In genomic region chr1:54464031-54464476, GRCh38 we compare ENCODE assay signal across 14 cellular contexts. TPM values are rescaled to one million over a fixed set of nuclear protein-coding genes. Genes with fewer than 3 reads are reported as not detected.
DNase-seq lines count a peak whose midpoint lies in the region; ATAC-seq and TF ChIP-seq lines count a peak whose summit lies in the region.
"Had no signal": no experiment of that assay in that cellular context is flagged by ENCODE, and none has a peak within 500 bp of the region (broad histone marks: within the 10 kb centered on the region; RNA-seq: fewer than 3 reads in every experiment).

No MANE protein-coding gene starts in this region.

- no peak overlapping the region for H2BK15ac ChIP-seq in IMR-90 (ENCODE audit: low read depth, low read length)

- no peak overlapping the region for H4K91ac ChIP-seq in IMR-90 (ENCODE audit: insufficient read depth, low read depth, low read length)

- H3K27me3 ChIP-seq in IMR-90 (ENCODE audit: control insufficient read depth, insufficient read depth, low read length): peaks cover 10% of the 10 kb centered on the region

- H3K56ac ChIP-seq in IMR-90 (ENCODE audit: extremely low read depth, insufficient read depth, low read length): no peak overlapping the region

- dilution Hi-C loops in IMR-90 (cut with HindIII; ENCODE audit: low sequenced_read_pairs, unreplicated experiment): no loop called here

- TF ChIP-seq RAD21 in IMR-90 (IDR thresholded peaks at IDR 0.05; ENCODE audit: low read length): no peak

- TF ChIP-seq POLR2A in IMR-90 (IDR thresholded peaks at IDR 0.05; ENCODE audit: low read depth, low read length): no peak

- peaks cover 11% of the 10 kb centered on the region for H3K27me3 Mint-ChIP-seq in brain
- H3K27me3 Mint-ChIP-seq in nephron progenitor cell (ENCODE audit: low read depth, poor library complexity): no peaks in the 10 kb centered on the region

- peak overlapping the region; percentile 4 for H2AFZ ChIP-seq in IMR-90 (replicated peaks; ENCODE audit: low read length, poor library complexity)

- intact Hi-C loops in IMR-90 (cut with micrococcal nuclease): no loop called here

- peak; percentile 53 for DNase-seq in GF-D8 (lab: John Stamatoyannopoulos, UW)
- no peak for DNase-seq in IMR-90
- DNase-seq in nephron progenitor cell: no peak
- no peak for DNase-seq in ecto neural progenitor cell (ENCODE audit: low spot score)
- no peak for DNase-seq in NCI-H187 treated with DMSO at 0.1 percent for 48 hours (lab: John Stamatoyannopoulos, UW)
- DNase-seq in cortex of kidney (lab: John Stamatoyannopoulos, UW): no peak
- DNase-seq: cerebellar nuclear complex, foreskin fibroblast, NCI-H446 treated with DMSO at 0.1 percent for 48 hours had no signal

- no peak overlapping the region for H4K5ac ChIP-seq in IMR-90 (ENCODE audit: low read depth, low read length)

- no peak overlapping the region for H3K9ac ChIP-seq in IMR-90 (ENCODE audit: low read depth, low read length)

- no peak overlapping the region for H3K27ac ChIP-seq in IMR-90 (ENCODE audit: insufficient read depth, low read length)
- H3K27ac ChIP-seq: RWPE1, tibial nerve had no signal

- H2AK5ac ChIP-seq in IMR-90 (ENCODE audit: low read depth, low read length): no peak overlapping the region

- H3K18ac ChIP-seq in IMR-90 (ENCODE audit: low read depth, low read length): no peak overlapping the region

- no peak overlapping the region for H3K4me2 ChIP-seq in IMR-90 (ENCODE audit: low read depth, low read length)

- H2BK120ac ChIP-seq in IMR-90 (ENCODE audit: low read depth, low read length): no peak overlapping the region

- WGBS in IMR-90 (ENCODE audit: extremely low coverage in 2 of 2, insufficient read length in 1 of 2), 2 experiments: no CpG with 5 or more reads among the region's 7 CpGs

- H4K8ac ChIP-seq in IMR-90 (ENCODE audit: low read depth in 2 of 2, low read length in 2 of 2): no peak overlapping the region

- no peak overlapping the region for H3K4ac ChIP-seq in IMR-90 (ENCODE audit: low read depth, low read length)

- POLR2A ChIA-PET in IMR-90 (lab: Charles Lee; ENCODE audit: unreplicated experiment): no interaction called here

- no peaks in the 10 kb centered on the region for H3K79me1 ChIP-seq in IMR-90 (ENCODE audit: low read depth in 1 of 2, low read length in 2 of 2)

- H3K9me3 Mint-ChIP-seq in brain (peaks cover 0 to 9% (median 0%) of the 10 kb centered on the region in 5 experiments), nephron progenitor cell (peaks cover 6% of the 10 kb centered on the region)
- H3K9me3 Mint-ChIP-seq: neural crest cell had no signal

- no peak overlapping the region for H3K4me3 ChIP-seq in IMR-90 (ENCODE audit: insufficient read depth, low read depth, low read length)
- H3K4me3 ChIP-seq: skin epidermis, tibial nerve had no signal

- H3K14ac ChIP-seq in IMR-90 (replicated peaks; ENCODE audit: low read depth, low read length): no peak overlapping the region

- H3K27ac Mint-ChIP-seq in brain (peak overlapping the region in 3 of 5 experiments; percentile 24 to 70 (median 56)), nephron progenitor cell (peak overlapping the region; percentile 95)

- H2BK20ac ChIP-seq in IMR-90 (ENCODE audit: low read depth, low read length): no peak overlapping the region

- H3K36me3 Mint-ChIP-seq in brain (no peaks in the 10 kb centered on the region), nephron progenitor cell (ENCODE audit: low read depth) (peaks cover 4% of the 10 kb centered on the region)

- H3K9me3 ChIP-seq in IMR-90 (ENCODE audit: control insufficient read depth, insufficient read depth, low read length): no peaks in the 10 kb centered on the region
- H3K9me3 ChIP-seq: tibial nerve had no signal

- no peak overlapping the region for H2BK5ac ChIP-seq in IMR-90 (ENCODE audit: low read depth, low read length, poor library complexity, severe bottlenecking)

- peaks cover 81% of the 10 kb centered on the region for H3K4me1 Mint-ChIP-seq in brain
- peaks cover 86% of the 10 kb centered on the region for H3K4me1 Mint-ChIP-seq in nephron progenitor cell

- H3K4me3 Mint-ChIP-seq in brain (no peak overlapping the region), nephron progenitor cell (peak overlapping the region; percentile 66)
- H3K4me3 Mint-ChIP-seq: neural crest cell had no signal

- peaks cover 2% of the 10 kb centered on the region; the same call in 1 of the 2 replicates for H3K9me1 ChIP-seq in IMR-90 (ENCODE audit: insufficient read depth, low read length)

- no peak overlapping the region for H2AK9ac ChIP-seq in IMR-90 (replicated peaks; ENCODE audit: low read depth, low read length, poor library complexity)

- BruUV-seq in IMR-90 (replicated peaks; lab: Mats Ljungman, UMichigan): no TSS peak

- H4K20me1 ChIP-seq in IMR-90 (ENCODE audit: insufficient read depth, low read length): no peaks in the 10 kb centered on the region

- CTCF ChIA-PET in IMR-90 (lab: Yijun Ruan, JAX): no interaction called here

- no peaks in the 10 kb centered on the region; the same call in 1 of the 2 replicates for H3K4me1 ChIP-seq in IMR-90 (ENCODE audit: control insufficient read depth, insufficient read depth, low read length)

- TF ChIP-seq CTCF in IMR-90 (conservative IDR thresholded peaks at IDR 0.05; ENCODE audit: low read depth, low read length) (no peak), brain (conservative IDR thresholded peaks at IDR 0.05) (no peak), nephron progenitor cell (IDR thresholded peaks at IDR 0.05) (no peak)

- no peak for ATAC-seq in IMR-90 (ENCODE audit: low read depth)

- H3K23ac ChIP-seq in IMR-90 (ENCODE audit: low read depth, low read length): no peak overlapping the region

- in situ Hi-C loops in IMR-90 (cut with MboI; ENCODE audit: low sequenced_read_pairs): no loop called here

- H3K36me3 ChIP-seq in IMR-90 (ENCODE audit: control insufficient read depth, insufficient read depth, low read length): no peaks in the 10 kb centered on the region
- H3K36me3 ChIP-seq: tibial nerve had no signal

TF ChIP-seq in IMR-90, 13 proteins besides CTCF, POLR2A, EP300 and RAD21:
- TF ChIP-seq MXI1 (IDR thresholded peaks at IDR 0.05; ENCODE audit: borderline replicate concordance, low read depth, low read length): no peak
- TF ChIP-seq, protein P1, sequence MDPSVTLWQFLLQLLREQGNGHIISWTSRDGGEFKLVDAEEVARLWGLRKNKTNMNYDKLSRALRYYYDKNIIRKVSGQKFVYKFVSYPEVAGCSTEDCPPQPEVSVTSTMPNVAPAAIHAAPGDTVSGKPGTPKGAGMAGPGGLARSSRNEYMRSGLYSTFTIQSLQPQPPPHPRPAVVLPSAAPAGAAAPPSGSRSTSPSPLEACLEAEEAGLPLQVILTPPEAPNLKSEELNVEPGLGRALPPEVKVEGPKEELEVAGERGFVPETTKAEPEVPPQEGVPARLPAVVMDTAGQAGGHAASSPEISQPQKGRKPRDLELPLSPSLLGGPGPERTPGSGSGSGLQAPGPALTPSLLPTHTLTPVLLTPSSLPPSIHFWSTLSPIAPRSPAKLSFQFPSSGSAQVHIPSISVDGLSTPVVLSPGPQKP (IDR thresholded peaks at IDR 0.05; ENCODE audit: borderline replicate concordance, low read depth, low read length): no peak
- no peak for TF ChIP-seq MAZ (IDR thresholded peaks at IDR 0.05; ENCODE audit: borderline replicate concordance, low read depth, low read length)
- TF ChIP-seq RCOR1 (IDR thresholded peaks at IDR 0.05; ENCODE audit: insufficient replicate concordance, low read length): no peak
- TF ChIP-seq NFE2L2 (IDR thresholded peaks at IDR 0.05; ENCODE audit: low read depth, low read length): no peak
- no peak for TF ChIP-seq BHLHE40 (IDR thresholded peaks at IDR 0.05; ENCODE audit: low read depth, low read length)
- TF ChIP-seq CHD1 (IDR thresholded peaks at IDR 0.05; ENCODE audit: low read depth, low read length): no peak
- no peak for TF ChIP-seq CEBPB (IDR thresholded peaks at IDR 0.05; ENCODE audit: low read depth, low read length)
- no peak for TF ChIP-seq RFX5 (IDR thresholded peaks at IDR 0.05; ENCODE audit: low read depth, low read length)
- no peak for TF ChIP-seq USF2 (IDR thresholded peaks at IDR 0.05; ENCODE audit: low read depth, low read length)
- TF ChIP-seq FOS (IDR thresholded peaks at IDR 0.05; ENCODE audit: low read depth, low read length): no peak
- TF ChIP-seq SMC3 (IDR thresholded peaks at IDR 0.05; ENCODE audit: low read depth, low read length): no peak
- TF ChIP-seq MAFK (IDR thresholded peaks at IDR 0.05; ENCODE audit: low read depth, low read length): no peak

RNA-seq across cellular contexts. Expression of gene SSBP3, which starts 57.9 kb away (rescaled TPM):
- 9.7 and 10.9 TPM in 2 replicates for total RNA-seq in IMR-90 (2012; rRNA removed)
- polyA plus RNA-seq in IMR-90 (2012; rRNA removed) (39.6 and 40.6 TPM in 2 replicates), brain (ENCODE audit: insufficient read depth, low read depth, low replicate concordance) (197 TPM)
- 18.9 and 49.8 TPM in 2 replicates for polyA plus RNA-seq in IMR-90 (2012; cell fraction: cytosol; rRNA removed)
- polyA plus RNA-seq in IMR-90 (2012; cell fraction: nucleus; rRNA removed; ENCODE audit: low replicate concordance): 36.1 and 36.7 TPM in 2 replicates
